In the genomic region with DNA sequence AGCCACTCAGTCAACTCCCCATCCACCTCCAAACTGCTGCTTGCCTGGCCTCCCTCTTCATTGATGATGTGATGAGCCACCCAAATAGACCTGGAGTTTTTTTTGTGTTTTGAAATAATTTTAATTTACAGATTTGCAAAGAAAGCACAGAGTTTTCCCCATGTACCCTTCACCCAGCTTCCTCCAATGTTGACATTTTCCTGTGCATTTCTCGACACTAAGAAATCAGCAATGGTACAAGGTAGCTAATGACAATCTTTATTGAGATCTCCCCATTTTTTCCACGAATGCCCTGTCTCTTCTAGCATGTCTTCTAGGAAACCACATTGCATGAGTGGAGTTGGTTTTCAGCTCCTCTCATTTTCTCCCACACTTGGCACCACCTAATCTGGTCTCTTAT, we compare ENCODE assay signal across 24 cellular contexts.
"Had no signal": no experiment of that assay in that cellular context is flagged by ENCODE, and none has a peak within 500 bp of the region (broad histone marks: within the 10 kb centered on the region; RNA-seq: fewer than 3 reads in every experiment).

No MANE protein-coding gene starts in this region.

- H3K27me3 ChIP-seq: stomach, suprapubic skin, testis, thyroid gland, tibial artery, tibial nerve, transverse colon, upper lobe of left lung, upper lobe of right lung, uterus, vagina had no signal

- H3K27ac ChIP-seq: stomach, suprapubic skin, testis, thoracic aorta, thyroid gland, tibial artery, tibial nerve, transverse colon, upper lobe of left lung, upper lobe of right lung, uterus, vagina had no signal

- H3K9me3 ChIP-seq: stomach, suprapubic skin, testis, thoracic aorta, thyroid gland, tibial artery, tibial nerve, transverse colon, upper lobe of left lung, upper lobe of right lung, uterus, vagina had no signal

- H3K36me3 ChIP-seq: stomach, suprapubic skin, thoracic aorta, thyroid gland, tibial artery, tibial nerve, transverse colon, upper lobe of left lung, upper lobe of right lung, uterus, vagina had no signal

- DNase-seq: stimulated activated CD4-positive, alpha-beta T cell treated with anti-CD3 and anti-CD28 coated beads, Interleukin-2, amount 100 ng/mL, for 48 hours; stimulated activated CD4-positive, alpha-beta T cell treated with anti-CD3 and anti-CD28 coated beads, Interleukin-4, amount 100 ng/mL, for 1 hour; stimulated activated CD4-positive, alpha-beta T cell treated with anti-CD3 and anti-CD28 coated beads, Interleukin-4, amount 100 ng/mL, for 24 hours; stimulated activated CD4-positive, alpha-beta T cell treated with anti-CD3 and anti-CD28 coated beads, Interleukin-4, amount 100 ng/mL, for 4 hours; stimulated activated CD8-positive, alpha-beta memory T cell treated with anti-CD3 and anti-CD28 coated beads, Interleukin-4, amount 100 ng/mL, for 48 hours; stimulated activated naive B cell treated with anti-CD40 and anti-IgM and Interleukin-4, amounts not matched to agents 10 μg/mL and 1 μg/mL and 100 μg/mL, for 72 hours; stimulated activated naive CD4-positive, alpha-beta T cell; stimulated activated naive CD4-positive, alpha-beta T cell treated with Interleukin-2 at 50 U/mL for 16 hours; stimulated activated naive CD8-positive, alpha-beta T cell treated with anti-CD3 and anti-CD28 coated beads, Interleukin-15, amount 100 ng/mL, for 72 hours; stimulated activated naive CD8-positive, alpha-beta T cell treated with anti-CD3 and anti-CD28 coated beads, Interleukin-15, Interleukin-2, amounts not matched to agents 100 U/mL and 50 U/mL, for 24 hours; stomach; substantia nigra; testis; thyroid gland; tibial artery; transverse colon; trophoblast cell; upper lobe of left lung; upper lobe of right lung; uterus had no signal

- H3K4me1 ChIP-seq: tibial artery, tibial nerve, uterus, vagina had no signal

- H3K4me3 ChIP-seq: stomach, suprapubic skin, testis, thoracic aorta, thyroid gland, tibial artery, tibial nerve, transverse colon, upper lobe of left lung, upper lobe of right lung, uterus, vagina had no signal
